ENCODE assay signal across 12 cellular contexts in the genomic region with DNA sequence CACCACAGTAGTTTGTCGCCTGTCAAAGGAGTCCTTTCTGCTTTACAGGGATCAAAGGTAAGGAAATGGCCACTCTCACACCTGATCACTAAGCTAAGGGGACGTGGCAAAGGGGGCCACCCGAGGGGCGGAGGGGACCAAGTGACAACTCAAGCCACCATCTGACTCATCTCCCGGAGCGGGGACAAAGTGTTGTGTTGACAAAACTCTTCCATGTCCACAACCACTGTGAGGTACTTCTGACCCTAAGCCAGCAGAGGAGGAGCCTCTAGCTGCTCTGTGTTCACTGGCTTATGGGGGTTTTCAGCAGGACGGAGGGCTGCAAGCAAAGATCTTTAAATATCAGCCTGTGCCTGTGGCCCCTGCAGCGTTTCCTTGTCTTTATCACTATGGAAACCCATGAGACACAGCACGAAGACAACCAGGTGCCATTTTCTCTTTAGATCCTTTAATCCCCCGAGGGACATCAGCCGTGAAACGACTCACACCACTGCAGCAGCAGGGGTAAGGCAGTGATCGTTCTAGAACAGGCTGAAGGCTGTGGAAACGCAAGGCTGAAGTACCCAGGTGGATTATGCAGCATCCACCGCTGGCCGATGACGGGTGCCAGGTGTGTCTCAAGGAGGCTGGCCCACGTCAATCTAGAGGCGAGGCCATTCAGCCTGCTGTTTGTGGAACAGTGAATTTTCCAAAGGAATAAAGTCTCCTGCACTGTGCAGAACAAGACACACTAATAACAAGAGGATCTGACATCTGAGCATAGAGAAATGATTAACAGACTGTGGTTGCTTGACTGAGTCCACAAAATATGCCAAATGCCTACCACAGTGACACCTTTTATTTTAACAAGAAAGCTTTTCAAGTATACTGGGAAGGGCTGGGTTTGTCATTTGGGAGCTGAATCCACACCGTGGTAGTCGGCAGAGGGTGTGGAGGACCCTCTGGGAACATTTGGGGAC. TPM values are rescaled to one million over a fixed set of nuclear protein-coding genes. Genes with fewer than 3 reads are reported as not detected.
DNase-seq lines count a peak whose midpoint lies in the region; ATAC-seq, FAIRE-seq and TF ChIP-seq lines count a peak whose summit lies in the region.
"Had no signal": no experiment of that assay in that cellular context is flagged by ENCODE, and none has a peak within 500 bp of the region (broad histone marks: within the 10 kb centered on the region; RNA-seq: fewer than 3 reads in every experiment).

No MANE protein-coding gene starts in this region.

- DNase-seq in ELF-1 (ENCODE audit: low read depth, low spot score), result peak; percentile 22
- no peak for DNase-seq in K562 (ENCODE audit: extremely low read depth in 1 of 4, low spot score in 3 of 4)
- no peak for DNase-seq in HTR-8/SVneo (ENCODE audit: insufficient read length, low spot score)
- DNase-seq in GM23248, result no peak
- no peak for DNase-seq in activated CD4-positive, alpha-beta memory T cell treated with anti-CD3 and anti-CD28 coated beads for 36 hours
- DNase-seq in SKM-1 (lab: John Stamatoyannopoulos, UW; ENCODE audit: unreplicated experiment), result no peak
- DNase-seq: activated naive CD4-positive, alpha-beta T cell treated with anti-CD3 and anti-CD28 coated beads, Interleukin-2, amount 10 ng/mL, durations not matched to agents 7 days and 5 days; effector memory CD8-positive, alpha-beta T cell; stimulated activated naive CD8-positive, alpha-beta T cell treated with anti-CD3 and anti-CD28 coated beads, Interleukin-15, amount 100 ng/mL, for 72 hours had no signal

- TF ChIP-seq EP300 in K562 (IDR thresholded peaks at IDR 0.05; ENCODE audit: low read length), result no peak

- H3K9me2 ChIP-seq in GM23248 (ENCODE audit: insufficient read depth), result no peaks in the 10 kb centered on the region

- intact Hi-C loops in K562 (cut with micrococcal nuclease), result no loop called here
- intact Hi-C loops in activated CD4-positive, alpha-beta memory T cell treated with anti-CD3 and anti-CD28 coated beads for 36 hours (cut with micrococcal nuclease), result no loop called here

- BruUV-seq in K562 (replicated peaks; lab: Mats Ljungman, UMichigan), result no TSS peak

- TF ChIP-seq CTCF in K562 (IDR thresholded peaks at IDR 0.05 in 2 of 3, conservative IDR thresholded peaks at IDR 0.05 in 1 of 3; ENCODE audit: insufficient read depth in 2 of 3, low read depth in 1 of 3, low read length in 3 of 3), result no peak

- no peak overlapping the region for H3K27ac Mint-ChIP-seq in activated CD4-positive, alpha-beta memory T cell treated with anti-CD3 and anti-CD28 coated beads for 36 hours
- H3K27ac Mint-ChIP-seq: activated naive CD4-positive, alpha-beta T cell treated with anti-CD3 and anti-CD28 coated beads, Interleukin-2, amount 10 ng/mL, durations not matched to agents 7 days and 5 days; effector memory CD8-positive, alpha-beta T cell had no signal

- no peaks in the 10 kb centered on the region for H3F3A ChIP-seq in GM23248 (ENCODE audit: insufficient read depth)

- no peak overlapping the region for H3K4me3 Mint-ChIP-seq in activated CD4-positive, alpha-beta memory T cell treated with anti-CD3 and anti-CD28 coated beads for 36 hours
- H3K4me3 Mint-ChIP-seq: activated naive CD4-positive, alpha-beta T cell treated with anti-CD3 and anti-CD28 coated beads, Interleukin-2, amount 10 ng/mL, durations not matched to agents 7 days and 5 days; effector memory CD8-positive, alpha-beta T cell; stimulated activated naive CD8-positive, alpha-beta T cell treated with anti-CD3 and anti-CD28 coated beads, Interleukin-15, amount 100 ng/mL, for 72 hours had no signal

- H3K9me3 Mint-ChIP-seq in activated CD4-positive, alpha-beta memory T cell treated with anti-CD3 and anti-CD28 coated beads for 36 hours, result no peaks in the 10 kb centered on the region
- H3K9me3 Mint-ChIP-seq: activated naive CD4-positive, alpha-beta T cell treated with anti-CD3 and anti-CD28 coated beads, Interleukin-2, amount 10 ng/mL, durations not matched to agents 7 days and 5 days; effector memory CD8-positive, alpha-beta T cell; stimulated activated naive CD8-positive, alpha-beta T cell treated with anti-CD3 and anti-CD28 coated beads, Interleukin-15, amount 100 ng/mL, for 72 hours had no signal

- H3K79me2 ChIP-seq in K562 (ENCODE audit: control insufficient read depth, insufficient read depth, low read length) (no peaks in the 10 kb centered on the region), GM23248 (ENCODE audit: insufficient read depth) (no peaks in the 10 kb centered on the region)

- TF ChIP-seq POLR2A in K562 (conservative IDR thresholded peaks at IDR 0.05), result no peak

- H3K4me1 ChIP-seq in K562 (replicated peaks in 1 of 2; ENCODE audit: control insufficient read depth in 2 of 2, insufficient read depth in 2 of 2, low read length in 2 of 2) (no peaks in the 10 kb centered on the region), GM23248 (ENCODE audit: insufficient read depth) (no peaks in the 10 kb centered on the region)

- H3K9ac ChIP-seq in K562 (ENCODE audit: insufficient read depth in 1 of 2, low read depth in 2 of 2, low read length in 2 of 2) (no peak overlapping the region), GM23248 (no peak overlapping the region)

- POLR2A ChIA-PET in K562 (lab: Yijun Ruan, JAX), result interaction anchor here (0.7 kb wide), 1 partner anchor 95 kb away, joined by 3 read pairs; no protein-coding TSS in a partner anchor
- POLR2A ChIA-PET in activated CD4-positive, alpha-beta memory T cell treated with anti-CD3 and anti-CD28 coated beads for 36 hours (lab: Charles Lee), result no interaction called here

- WGBS in K562 (ENCODE audit: insufficient coverage, low coverage, missing lambda C conversion rate), result 88% methylated on average over 19 of the region's 21 CpGs
- WGBS in GM23248 (ENCODE audit: low coverage in 1 of 2, low lambda C conversion rate in 2 of 2, missing lambda C conversion rate in 2 of 2), 2 experiments, result 89 to 91% methylated on average over 21 of the region's 21 CpGs

- H4K20me1 ChIP-seq in K562 (replicated peaks; ENCODE audit: control insufficient read depth, insufficient read depth, low read length), result no peaks in the 10 kb centered on the region; the same call in 1 of the 2 replicates
- H4K20me1 ChIP-seq in GM23248 (ENCODE audit: insufficient read depth), result no peaks in the 10 kb centered on the region

- peaks cover 6% of the 10 kb centered on the region for H3K36me3 Mint-ChIP-seq in activated CD4-positive, alpha-beta memory T cell treated with anti-CD3 and anti-CD28 coated beads for 36 hours
- H3K36me3 Mint-ChIP-seq: activated naive CD4-positive, alpha-beta T cell treated with anti-CD3 and anti-CD28 coated beads, Interleukin-2, amount 10 ng/mL, durations not matched to agents 7 days and 5 days had no signal

- H3K27me3 Mint-ChIP-seq in activated CD4-positive, alpha-beta memory T cell treated with anti-CD3 and anti-CD28 coated beads for 36 hours, result peaks cover 10% of the 10 kb centered on the region

- CTCF ChIA-PET in K562 (lab: Yijun Ruan, JAX; ENCODE audit: low intra/inter-chr PET ratio), result no interaction called here
- CTCF ChIA-PET in activated CD4-positive, alpha-beta memory T cell treated with anti-CD3 and anti-CD28 coated beads for 36 hours (lab: Charles Lee), result interaction anchor here (1.0 kb wide), 1 partner anchor 123 kb away, joined by 3 read pairs; no protein-coding TSS in a partner anchor

- peaks cover 21% of the 10 kb centered on the region for H3K4me1 Mint-ChIP-seq in activated CD4-positive, alpha-beta memory T cell treated with anti-CD3 and anti-CD28 coated beads for 36 hours (ENCODE audit: low read depth)

- H3K27me3 ChIP-seq in K562 (ENCODE audit: control insufficient read depth in 2 of 2, insufficient read depth in 2 of 2, low read length in 2 of 2) (no peaks in the 10 kb centered on the region; a peak in 2 of 5 replicates), GM23248 (replicated peaks; ENCODE audit: insufficient read depth) (no peaks in the 10 kb centered on the region)

- H2AFZ ChIP-seq in K562 (ENCODE audit: low read depth, low read length), result no peak overlapping the region
- H2AFZ ChIP-seq in GM23248, result no peak overlapping the region

- peak; percentile 35 for ATAC-seq in GM21576 (IDR thresholded peaks at IDR 0.05; ENCODE audit: unreplicated experiment)
- ATAC-seq in HG03521 (IDR thresholded peaks at IDR 0.05; ENCODE audit: unreplicated experiment), result peak; percentile 45
- ATAC-seq in K562, result peak; percentile 24
- ATAC-seq: effector memory CD8-positive, alpha-beta T cell; left lobe of liver; stimulated activated naive CD8-positive, alpha-beta T cell treated with anti-CD3 and anti-CD28 coated beads, Interleukin-15, amount 100 ng/mL, for 72 hours had no signal

- H3K27ac ChIP-seq in K562 (ENCODE audit: extremely low read depth, low read depth, low read length) (no peak overlapping the region), GM23248 (no peak overlapping the region)

- H3K9me1 ChIP-seq in K562 (ENCODE audit: control insufficient read depth, insufficient read depth, low read length), result no peaks in the 10 kb centered on the region

- H3K4me2 ChIP-seq in K562 (ENCODE audit: insufficient read depth, low read length), result no peak overlapping the region
- no peak overlapping the region for H3K4me2 ChIP-seq in GM23248 (ENCODE audit: unreplicated experiment)

- no peak for TF ChIP-seq RAD21 in K562 (CRISPR knock-in tag; conservative IDR thresholded peaks at IDR 0.05 in 1 of 2, IDR thresholded peaks at IDR 0.05 in 1 of 2)

- no peak overlapping the region for H3K4me3 ChIP-seq in K562
- H3K4me3 ChIP-seq in GM23248, result no peak overlapping the region

- H3K9me3 ChIP-seq in K562 (replicated peaks; ENCODE audit: control insufficient read depth, insufficient read depth, low read depth, low read length) (no peaks in the 10 kb centered on the region), GM23248 (ENCODE audit: low read depth) (no peaks in the 10 kb centered on the region)

- no peak for FAIRE-seq in K562 (lab: Jason Lieb, UNC)
- FAIRE-seq in HTR-8/SVneo (lab: Jason Lieb, UNC), result no peak

- H3K36me3 ChIP-seq in K562 (ENCODE audit: control insufficient read depth, insufficient read depth, low read length) (peaks cover 33% of the 10 kb centered on the region), GM23248 (ENCODE audit: low read depth) (peaks cover 5% of the 10 kb centered on the region; the same call in 1 of the 2 replicates)

- in situ Hi-C loops in K562 (cut with MboI) (no loop called here), GM23248 (cut with MboI) (no loop called here)

RNA-seq across cellular contexts. Expression of a gene that starts 26.6 kb away (rescaled TPM):
- total RNA-seq in K562 (2011; cell fraction: chromatin; rRNA removed; ENCODE audit: low replicate concordance), result not detected in 2 replicates
- total RNA-seq in K562 (2011; cell fraction: nucleolus; rRNA removed), result not detected in 2 replicates
- total RNA-seq in K562 (2011; cell fraction: nucleoplasm; rRNA removed), result not detected in 2 replicates
- total RNA-seq in K562 (2014; rRNA removed) (not detected in 2 replicates), K562 (2014; rRNA removed; fragmentation: Illumina TruSeq; extraction: Trizol) (not detected in 2 replicates), K562 (2015; rRNA removed; fragmentation: Illumina TruSeq; extraction: Trizol) (not detected in 2 replicates), K562 (2021) (not detected in 2 replicates)
- polyA plus RNA-seq in K562 (2011; rRNA removed) (not detected in 2 replicates), K562 (2014; fragmentation: Illumina TruSeq; extraction: Trizol) (not detected in 2 replicates), K562 (2014; fragmentation: Nextera tagmentation; extraction: Ambion mirVana) (not detected), K562 (2014; rRNA removed) (0.18 TPM in 1 of 2 replicates, not detected in the other), GM23248 (2016; fragmentation: Nextera tagmentation; extraction: Ambion mirVana) (not detected in 2 replicates)
- not detected in 2 replicates for polyA plus RNA-seq in K562 (2011; cell fraction: cytosol; rRNA removed)
- not detected in 2 replicates for polyA plus RNA-seq in K562 (2011; cell fraction: nucleus; rRNA removed)
- polyA plus RNA-seq in K562 (2012), result not detected in 2 replicates
- not detected in 2 replicates for polyA minus RNA-seq in K562 (2011; rRNA and poly(A)+ RNA removed)
- polyA minus RNA-seq in K562 (2011; cell fraction: cytosol; rRNA and poly(A)+ RNA removed), result not detected in 2 replicates
- polyA minus RNA-seq in K562 (2011; cell fraction: nucleus; rRNA and poly(A)+ RNA removed), result not detected in 2 replicates
- not detected in 2 replicates for total RNA-seq in GM23248 (2014; rRNA removed; shearing (Covaris generic))
- total RNA-seq in activated CD4-positive, alpha-beta memory T cell treated with anti-CD3 and anti-CD28 coated beads for 36 hours, result not detected
